In the genomic region with DNA sequence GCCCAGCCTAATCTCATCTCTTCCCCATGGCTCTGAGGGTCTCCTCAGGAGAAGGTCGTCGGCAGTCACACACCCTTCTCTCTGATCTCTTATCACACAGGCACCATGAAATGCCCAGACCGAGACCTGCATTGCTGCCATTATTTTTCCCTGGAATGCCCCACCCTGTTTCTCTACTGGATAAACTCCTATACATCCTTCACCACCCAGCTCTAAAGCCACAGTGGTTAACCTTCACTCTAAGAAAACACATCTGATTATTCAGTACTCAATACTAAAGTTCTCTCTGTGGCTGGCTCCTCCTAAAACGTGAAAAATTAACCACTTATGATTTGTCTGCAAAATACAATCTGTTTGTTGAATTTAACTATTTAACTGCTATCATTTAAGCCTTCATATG, we compare ENCODE assay signal across 31 cellular contexts.
"Had no signal": no experiment of that assay in that cellular context is flagged by ENCODE, and none has a peak within 500 bp of the region (broad histone marks: within the 10 kb centered on the region; RNA-seq: fewer than 3 reads in every experiment).

No MANE protein-coding gene starts in this region.

- DNase-seq: activated effector memory CD4-positive, alpha-beta T cell treated with anti-CD3 and anti-CD28 coated beads, Interleukin-2, amount 50 U/mL, for 16 hours; activated effector memory CD4-positive, alpha-beta T cell treated with Interleukin-2 at 50 U/mL for 16 hours; activated gamma-delta T cell; activated gamma-delta T cell treated with Interleukin-2 at 50 U/mL for 16 hours; activated naive CD4-positive, alpha-beta T cell; activated naive CD4-positive, alpha-beta T cell treated with anti-CD3 and anti-CD28 coated beads for 36 hours; activated naive CD4-positive, alpha-beta T cell treated with anti-CD3 and anti-CD28 coated beads, Interleukin-2, amount 10 ng/mL, durations not matched to agents 7 days and 5 days; activated naive CD4-positive, alpha-beta T cell treated with anti-CD3 and anti-CD28 coated beads, Interleukin-2, amount 50 U/mL, for 16 hours; activated naive CD4-positive, alpha-beta T cell treated with Interleukin-2 at 50 U/mL for 16 hours; activated naive CD8-positive, alpha-beta T cell treated with anti-CD3 and anti-CD28 coated beads for 36 hours; activated naive CD8-positive, alpha-beta T cell treated with anti-CD3 and anti-CD28 coated beads, Interleukin-2, amount 10 ng/mL, durations not matched to agents 7 days and 5 days; activated naive CD8-positive, alpha-beta T cell treated with anti-CD3 and anti-CD28 coated beads, Interleukin-2, amount 50 U/mL, for 24 hours; activated T-cell treated with anti-CD3 and anti-CD28 coated beads, Interleukin-2, amount 50 U/mL, for 24 hours; activated T-cell treated with anti-CD3 and anti-CD28 coated beads, Interleukin-2, amount 50 U/mL, for 4 hours; activated T-cell treated with anti-CD3 and anti-CD28 coated beads, Interleukin-2, amount 50 U/mL, for 48 hours; activated T-cell treated with anti-CD3 and anti-CD28 coated beads, Interleukin-2, amount 50 U/mL, for 72 hours; adrenal gland; amniotic stem cell; amygdala; anterior cingulate cortex; aorta; body of pancreas; brain microvascular endothelial cell; caudate nucleus; central memory CD4-positive, alpha-beta T cell; cerebellar nuclear complex had no signal

- ATAC-seq: activated naive CD4-positive, alpha-beta T cell treated with anti-CD3 and anti-CD28 coated beads, Interleukin-2, amount 50 U/mL, for 72 hours; activated naive CD8-positive, alpha-beta T cell treated with anti-CD3 and anti-CD28 coated beads, Interleukin-2, amount 50 U/mL, for 24 hours; activated T-cell treated with anti-CD3 and anti-CD28 coated beads, Interleukin-2, amount 50 U/mL, for 4 hours; activated T-cell treated with anti-CD3 and anti-CD28 coated beads, Interleukin-2, amount 50 U/mL, for 72 hours; activated T-helper 17 cell treated with anti-CD3 and anti-CD28 coated beads, Interleukin-2, amount 50 U/mL, for 72 hours; body of pancreas had no signal

- H3K27me3 ChIP-seq: adrenal gland, ascending aorta, body of pancreas, brain microvascular endothelial cell, breast epithelium had no signal

- H3K9me3 ChIP-seq: adrenal gland, ascending aorta, body of pancreas, breast epithelium had no signal

- H3K4me3 ChIP-seq: adrenal gland, ascending aorta, body of pancreas, breast epithelium, cardiac muscle cell had no signal

- H3K36me3 ChIP-seq: adrenal gland, ascending aorta, brain microvascular endothelial cell, breast epithelium, cardiac muscle cell had no signal

- H3K27ac ChIP-seq: adrenal gland, ascending aorta, body of pancreas, brain microvascular endothelial cell, breast epithelium, cardiac muscle cell had no signal

- H3K4me1 ChIP-seq: body of pancreas had no signal
